ENCODE assay signal across 9 cellular contexts in the genomic region with DNA sequence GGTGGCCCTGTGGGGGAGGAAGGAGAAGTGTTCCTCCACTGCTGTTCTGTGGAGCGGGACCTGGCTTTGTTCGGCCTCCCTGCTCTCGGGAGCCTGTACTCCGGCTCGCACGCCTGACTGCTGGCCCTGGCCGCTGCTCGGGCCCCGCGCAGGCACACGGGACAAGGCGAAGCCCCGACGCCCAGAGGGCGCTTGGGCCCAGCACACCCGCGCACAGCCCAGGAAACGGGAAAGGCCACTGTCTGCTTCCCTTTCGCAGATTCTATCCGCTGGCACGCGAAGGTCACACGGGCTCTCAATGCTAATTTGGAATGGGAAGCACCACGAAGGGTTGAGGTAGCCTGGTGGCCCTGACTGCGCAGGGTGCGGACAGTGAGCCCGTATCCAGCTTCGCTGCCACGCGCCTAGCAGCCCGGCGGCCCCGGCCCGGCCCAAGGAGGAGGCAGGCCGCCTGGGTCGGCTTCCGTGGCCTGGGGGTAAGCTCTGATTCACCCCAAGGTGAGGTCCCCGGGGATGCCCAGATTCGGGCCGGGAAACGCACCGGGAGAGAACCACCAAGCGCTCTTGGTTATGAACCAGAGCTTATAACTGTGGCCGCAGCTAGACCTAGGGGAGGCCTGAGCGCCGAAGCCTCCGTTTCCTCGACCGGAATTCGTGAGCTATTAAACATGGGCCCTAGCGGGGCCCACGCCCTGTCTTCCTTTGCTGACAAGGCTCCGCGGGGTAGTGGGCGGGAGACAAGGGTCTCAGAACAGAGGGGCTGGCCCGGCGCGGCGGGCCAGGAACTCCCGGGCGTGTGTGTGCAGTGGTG. TPM values are rescaled to one million over a fixed set of nuclear protein-coding genes. Genes with fewer than 3 reads are reported as not detected.
DNase-seq lines count a peak whose midpoint lies in the region; ATAC-seq and TF ChIP-seq lines count a peak whose summit lies in the region.
"Had no signal": no experiment of that assay in that cellular context is flagged by ENCODE, and none has a peak within 500 bp of the region (broad histone marks: within the 10 kb centered on the region; RNA-seq: fewer than 3 reads in every experiment).

No MANE protein-coding gene starts in this region.

- H3K4me1 Mint-ChIP-seq in stimulated activated naive CD8-positive, alpha-beta T cell treated with anti-CD3 and anti-CD28 coated beads, Interleukin-15, amount 100 ng/mL, for 72 hours: peaks cover 13% of the 10 kb centered on the region

- H3K9me3 Mint-ChIP-seq in stimulated activated naive CD8-positive, alpha-beta T cell treated with anti-CD3 and anti-CD28 coated beads, Interleukin-15, amount 100 ng/mL, for 72 hours: peaks cover 14 to 18% of the 10 kb centered on the region in 2 donors

- TF ChIP-seq CTCF in astrocyte of the cerebellum (IDR thresholded peaks at IDR 0.05; ENCODE audit: low read depth, low read length, missing control alignments) (no peak), kidney epithelial cell (IDR thresholded peaks at IDR 0.05; ENCODE audit: insufficient read depth, low read length, poor library complexity, severe bottlenecking) (no peak)

- H3K4me3 ChIP-seq in astrocyte of the cerebellum (ENCODE audit: low read depth, low read length) (peak overlapping the region; percentile 32), kidney epithelial cell (ENCODE audit: low read depth, low read length) (peak overlapping the region; percentile 20)

- peaks cover 81% of the 10 kb centered on the region for H3K27me3 Mint-ChIP-seq in stimulated activated naive CD8-positive, alpha-beta T cell treated with anti-CD3 and anti-CD28 coated beads, Interleukin-15, amount 100 ng/mL, for 72 hours

- H3K27me3 ChIP-seq in kidney epithelial cell (ENCODE audit: control insufficient read depth, insufficient read depth, low read length): peaks cover 52% of the 10 kb centered on the region

- peak; percentile 52 for ATAC-seq in stimulated activated naive CD8-positive, alpha-beta T cell treated with anti-CD3 and anti-CD28 coated beads, Interleukin-15, amount 100 ng/mL, for 72 hours
- ATAC-seq in GM21526 (IDR thresholded peaks at IDR 0.05; ENCODE audit: low FRiP score, unreplicated experiment): no peak

- no peaks in the 10 kb centered on the region for H3K36me3 ChIP-seq in kidney epithelial cell (ENCODE audit: control insufficient read depth, insufficient read depth, low read length)

- no peak overlapping the region for H3K27ac Mint-ChIP-seq in stimulated activated naive CD8-positive, alpha-beta T cell treated with anti-CD3 and anti-CD28 coated beads, Interleukin-15, amount 100 ng/mL, for 72 hours

- in situ Hi-C loops in astrocyte of the cerebellum (cut with HindIII; ENCODE audit: low sequenced_read_pairs): no loop called here

- DNase-seq in DMS53 (lab: John Stamatoyannopoulos, UW) (peak; percentile 55), DMS53 treated with DMSO at 0.1 percent for 48 hours (lab: John Stamatoyannopoulos, UW; ENCODE audit: unreplicated experiment) (no peak), astrocyte of the cerebellum (ENCODE audit: low read depth) (no peak), kidney epithelial cell (ENCODE audit: low read depth) (no peak), NCI-H1436 (lab: John Stamatoyannopoulos, UW) (no peak), NCI-H69 (lab: John Stamatoyannopoulos, UW) (no peak)
- DNase-seq in stimulated activated naive CD8-positive, alpha-beta T cell treated with anti-CD3 and anti-CD28 coated beads, Interleukin-15, amount 100 ng/mL, for 72 hours: no peak
- DNase-seq: GOT3 had no signal

- peak overlapping the region; percentile 60 to 63 for H3K4me3 Mint-ChIP-seq in stimulated activated naive CD8-positive, alpha-beta T cell treated with anti-CD3 and anti-CD28 coated beads, Interleukin-15, amount 100 ng/mL, for 72 hours

RNA-seq across cellular contexts. Expression of a gene that starts 19.7 kb away (rescaled TPM):
- total RNA-seq in kidney epithelial cell: 0.21 TPM in 1 of 2 replicates, not detected in the other
